ENCODE assay signal across 1 cellular context in genomic region chr16:67893791-67894399, GRCh38.
TF ChIP-seq lines count a peak whose summit lies in the region.

No MANE protein-coding gene starts in this region.

TF ChIP-seq in K562, 482 proteins besides CTCF, POLR2A, EP300 and RAD21:
- TF ChIP-seq ZNF3 (CRISPR knock-in tag; IDR thresholded peaks at IDR 0.05) (no peak), EP400 (IDR thresholded peaks at IDR 0.05) (0 out of 2 replicates have a peak, but pooled peaks have one; percentile 3), HMBOX1 (IDR thresholded peaks at IDR 0.05) (0 out of 2 replicates have a peak, but pooled peaks have one; percentile 38), HNRNPLL (IDR thresholded peaks at IDR 0.05; ENCODE audit: low read depth, low read length, poor library complexity, severe bottlenecking) (peak; percentile 39), GABPB1 (CRISPR knock-in tag; IDR thresholded peaks at IDR 0.05) (0 out of 2 replicates have a peak, but pooled peaks have one; percentile 2), SP1 (CRISPR knock-in tag; IDR thresholded peaks at IDR 0.05) (peak; percentile 49; the same call in 1 of the 2 replicates)
